27 cellular contexts compared by ENCODE assay signal in the genomic region with DNA sequence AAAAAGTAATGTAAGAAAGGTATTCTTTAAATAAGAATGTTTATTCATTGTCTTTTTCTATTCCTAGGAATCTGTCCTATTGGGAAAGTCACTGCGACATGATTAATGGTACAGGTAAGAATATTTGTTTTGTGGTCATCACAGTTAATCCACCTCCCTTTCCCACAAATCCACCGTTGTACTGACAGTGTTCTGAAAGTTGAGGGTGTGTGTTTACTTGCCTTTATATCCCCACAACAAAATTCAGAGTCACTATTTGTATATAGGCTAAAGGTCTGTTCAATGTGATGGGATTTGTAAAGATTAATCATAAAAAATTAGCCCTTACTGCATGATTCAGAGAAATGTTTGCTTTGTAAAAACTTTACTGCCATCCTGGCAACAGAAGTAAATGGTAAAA. TPM values are rescaled to one million over a fixed set of nuclear protein-coding genes. Genes with fewer than 3 reads are reported as not detected.
"Had no signal": no experiment of that assay in that cellular context is flagged by ENCODE, and none has a peak within 500 bp of the region (broad histone marks: within the 10 kb centered on the region; RNA-seq: fewer than 3 reads in every experiment).

No MANE protein-coding gene starts in this region.

- H3K27ac Mint-ChIP-seq: activated CD4-positive, alpha-beta memory T cell treated with anti-CD3 and anti-CD28 coated beads, Interleukin-2, amount 10 ng/mL, durations not matched to agents 7 days and 5 days; activated CD4-positive, alpha-beta T cell treated with anti-CD3 and anti-CD28 coated beads, Interleukin-2, amount 10 ng/mL, durations not matched to agents 7 days and 5 days; activated naive CD8-positive, alpha-beta T cell; activated T-cell treated with anti-CD3 and anti-CD28 coated beads, Interleukin-2, amount 50 U/mL, for 72 hours; naive B cell; stimulated activated effector memory CD8-positive, alpha-beta T cell treated with anti-CD3 and anti-CD28 coated beads, Interleukin-12 subunit alpha, Interleukin-12 subunit beta, amount 100 ng/mL, for 72 hours; stimulated activated naive CD8-positive, alpha-beta T cell treated with anti-CD3 and anti-CD28 coated beads, Interleukin-15, Interleukin-2, amounts not matched to agents 100 ng/mL and 50 ng/mL, for 24 hours; type B pancreatic cell; WTC11 had no signal

- DNase-seq: activated CD4-positive, alpha-beta memory T cell treated with anti-CD3 and anti-CD28 coated beads, Interleukin-2, amount 10 ng/mL, durations not matched to agents 7 days and 5 days; activated CD4-positive, alpha-beta T cell treated with anti-CD3 and anti-CD28 coated beads for 1 hour; activated CD4-positive, alpha-beta T cell treated with anti-CD3 and anti-CD28 coated beads, Interleukin-2, amount 10 ng/mL, durations not matched to agents 7 days and 5 days; activated naive CD4-positive, alpha-beta T cell treated with Interleukin-2 at 50 U/mL for 16 hours; activated T-cell treated with anti-CD3 and anti-CD28 coated beads, Interleukin-2, amount 50 U/mL, for 72 hours; aorta; body of pancreas; caudate nucleus; esophagus squamous epithelium; foreskin melanocyte; left lung; naive B cell; pancreas; retina; stimulated activated CD4-positive, alpha-beta T cell treated with anti-CD3 and anti-CD28 coated beads, Interleukin-12 subunit alpha, Interleukin-12 subunit beta, amount 100 ng/mL, for 4 hours; stimulated activated CD4-positive, alpha-beta T cell treated with anti-CD3 and anti-CD28 coated beads, Interleukin-4, amount 100 ng/mL, for 24 hours; substantia nigra; T-helper 2 cell; uterus had no signal

- H3K36me3 Mint-ChIP-seq: activated naive CD8-positive, alpha-beta T cell; naive B cell; stimulated activated effector memory CD8-positive, alpha-beta T cell treated with anti-CD3 and anti-CD28 coated beads, Interleukin-12 subunit alpha, Interleukin-12 subunit beta, amount 100 ng/mL, for 72 hours; type B pancreatic cell; WTC11 had no signal

- H3K4me3 ChIP-seq: body of pancreas, esophagus squamous epithelium, left lung, pancreas, prostate gland, skin epidermis, uterus had no signal

- H3K36me3 ChIP-seq: esophagus squamous epithelium, pancreas, prostate gland, uterus had no signal

- ATAC-seq: activated T-cell treated with anti-CD3 and anti-CD28 coated beads, Interleukin-2, amount 50 U/mL, for 72 hours; body of pancreas; left lung; pancreas; sciatic nerve; stimulated activated effector memory CD8-positive, alpha-beta T cell treated with anti-CD3 and anti-CD28 coated beads, Interleukin-12 subunit alpha, Interleukin-12 subunit beta, amount 100 ng/mL, for 72 hours; WTC11 had no signal

- H3K4me1 ChIP-seq: body of pancreas, left lung, pancreas, prostate gland, uterus had no signal

- H3K27me3 ChIP-seq: body of pancreas, esophagus squamous epithelium, left lung, pancreas, uterus had no signal

- H3K9me3 ChIP-seq: body of pancreas, esophagus squamous epithelium, left lung, pancreas, prostate gland, uterus had no signal

- H3K9me3 Mint-ChIP-seq: activated CD4-positive, alpha-beta memory T cell treated with anti-CD3 and anti-CD28 coated beads, Interleukin-2, amount 10 ng/mL, durations not matched to agents 7 days and 5 days; activated CD4-positive, alpha-beta T cell treated with anti-CD3 and anti-CD28 coated beads, Interleukin-2, amount 10 ng/mL, durations not matched to agents 7 days and 5 days; activated T-cell treated with anti-CD3 and anti-CD28 coated beads, Interleukin-2, amount 50 U/mL, for 72 hours; naive B cell; stimulated activated naive CD8-positive, alpha-beta T cell treated with anti-CD3 and anti-CD28 coated beads, Interleukin-15, Interleukin-2, amounts not matched to agents 100 ng/mL and 50 ng/mL, for 24 hours; type B pancreatic cell; WTC11 had no signal

- H3K4me1 Mint-ChIP-seq: activated CD4-positive, alpha-beta memory T cell treated with anti-CD3 and anti-CD28 coated beads, Interleukin-2, amount 10 ng/mL, durations not matched to agents 7 days and 5 days; activated CD4-positive, alpha-beta T cell treated with anti-CD3 and anti-CD28 coated beads, Interleukin-2, amount 10 ng/mL, durations not matched to agents 7 days and 5 days; naive B cell; stimulated activated effector memory CD8-positive, alpha-beta T cell treated with anti-CD3 and anti-CD28 coated beads, Interleukin-12 subunit alpha, Interleukin-12 subunit beta, amount 100 ng/mL, for 72 hours; WTC11 had no signal

- H3K27ac ChIP-seq: body of pancreas, left lung, pancreas, prostate gland, skin epidermis, uterus had no signal

- H3K4me3 Mint-ChIP-seq: activated CD4-positive, alpha-beta memory T cell treated with anti-CD3 and anti-CD28 coated beads, Interleukin-2, amount 10 ng/mL, durations not matched to agents 7 days and 5 days; activated CD4-positive, alpha-beta T cell treated with anti-CD3 and anti-CD28 coated beads, Interleukin-2, amount 10 ng/mL, durations not matched to agents 7 days and 5 days; activated naive CD8-positive, alpha-beta T cell; activated T-cell treated with anti-CD3 and anti-CD28 coated beads, Interleukin-2, amount 50 U/mL, for 72 hours; naive B cell; stimulated activated effector memory CD8-positive, alpha-beta T cell treated with anti-CD3 and anti-CD28 coated beads, Interleukin-12 subunit alpha, Interleukin-12 subunit beta, amount 100 ng/mL, for 72 hours; stimulated activated naive CD8-positive, alpha-beta T cell treated with anti-CD3 and anti-CD28 coated beads, Interleukin-15, Interleukin-2, amounts not matched to agents 100 ng/mL and 50 ng/mL, for 24 hours; type B pancreatic cell; WTC11 had no signal

- H3K27me3 Mint-ChIP-seq: activated CD4-positive, alpha-beta memory T cell treated with anti-CD3 and anti-CD28 coated beads, Interleukin-2, amount 10 ng/mL, durations not matched to agents 7 days and 5 days; activated CD4-positive, alpha-beta T cell treated with anti-CD3 and anti-CD28 coated beads, Interleukin-2, amount 10 ng/mL, durations not matched to agents 7 days and 5 days; activated naive CD8-positive, alpha-beta T cell; stimulated activated naive CD8-positive, alpha-beta T cell treated with anti-CD3 and anti-CD28 coated beads, Interleukin-15, Interleukin-2, amounts not matched to agents 100 ng/mL and 50 ng/mL, for 24 hours; type B pancreatic cell had no signal

RNA-seq across cellular contexts. Expression of gene CD36, which starts 27.9 kb away (rescaled TPM):
- total RNA-seq: activated CD4-positive, alpha-beta memory T cell treated with anti-CD3 and anti-CD28 coated beads, Interleukin-2, amount 10 ng/mL, durations not matched to agents 7 days and 5 days; activated CD4-positive, alpha-beta T cell treated with anti-CD3 and anti-CD28 coated beads, Interleukin-2, amount 10 ng/mL, durations not matched to agents 7 days and 5 days had no signal
